15 cellular contexts compared by ENCODE assay signal in the genomic region with DNA sequence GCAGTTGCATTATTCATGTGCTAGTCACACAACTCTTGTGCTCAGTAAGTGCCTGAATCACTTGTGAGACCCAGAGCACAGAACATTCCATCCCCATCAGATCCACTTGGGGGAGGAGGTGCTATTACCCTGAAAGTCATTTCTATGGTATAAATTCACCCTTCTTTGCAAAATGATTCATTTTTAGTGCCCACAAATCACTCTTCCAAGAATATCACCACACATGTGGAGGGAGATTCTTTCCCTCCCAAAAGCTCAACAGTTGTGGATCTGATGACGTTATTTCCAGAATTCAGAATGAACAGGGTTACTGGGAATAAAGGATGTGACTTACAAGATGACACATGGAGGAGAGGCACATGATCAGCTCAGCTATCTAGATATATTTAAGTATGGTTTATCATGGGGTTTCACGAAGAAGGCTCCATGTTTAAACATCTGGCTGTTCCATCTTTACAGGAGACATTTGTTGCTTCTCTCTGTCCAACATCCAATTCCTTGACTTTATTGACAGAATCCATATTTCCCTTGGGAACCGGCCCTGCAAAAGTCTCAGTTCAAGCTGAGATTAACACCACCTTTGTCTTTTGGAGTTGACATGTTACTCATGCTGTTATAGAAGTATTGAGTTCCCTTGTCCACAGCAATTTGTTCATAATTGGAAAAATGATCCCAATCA.
DNase-seq lines count a peak whose midpoint lies in the region; ATAC-seq and TF ChIP-seq lines count a peak whose summit lies in the region.
"Had no signal": no experiment of that assay in that cellular context is flagged by ENCODE, and none has a peak within 500 bp of the region (broad histone marks: within the 10 kb centered on the region; RNA-seq: fewer than 3 reads in every experiment).

No MANE protein-coding gene starts in this region.

- H3K4me3 ChIP-seq in epithelial cell of esophagus (ENCODE audit: low read length) (no peak overlapping the region), skeletal muscle satellite cell (ENCODE audit: low read length) (no peak overlapping the region), esophagus squamous epithelium (no peak overlapping the region)
- H3K4me3 ChIP-seq: psoas muscle, tibial artery had no signal

- TF ChIP-seq CTCF in epithelial cell of esophagus (IDR thresholded peaks at IDR 0.05; ENCODE audit: insufficient read depth, low read depth, low read length, missing control alignments) (no peak), esophagus squamous epithelium (IDR thresholded peaks at IDR 0.05) (no peak)

- H3K9me3 ChIP-seq in skeletal muscle satellite cell (replicated peaks; ENCODE audit: low read length), result no peaks in the 10 kb centered on the region
- H3K9me3 ChIP-seq in esophagus squamous epithelium, result no peaks in the 10 kb centered on the region
- H3K9me3 ChIP-seq: psoas muscle, tibial artery had no signal

- no peak overlapping the region for H3K27ac ChIP-seq in esophagus squamous epithelium
- H3K27ac ChIP-seq: C4-2B, psoas muscle, tibial artery had no signal

- no peaks in the 10 kb centered on the region for H3K27me3 ChIP-seq in skeletal muscle satellite cell (ENCODE audit: control insufficient read depth, insufficient read depth, low read length)
- H3K27me3 ChIP-seq in esophagus squamous epithelium, result peaks cover 0 to 3% (median 0%) of the 10 kb centered on the region in 4 donors

- H3K9ac ChIP-seq in skeletal muscle satellite cell (ENCODE audit: low read depth, low read length), result peak overlapping the region; percentile 75

- peak overlapping the region; percentile 77 for H3K4me2 ChIP-seq in skeletal muscle satellite cell (ENCODE audit: low read length)

- H3K9me3 Mint-ChIP-seq in activated T-cell treated with anti-CD3 and anti-CD28 coated beads, Interleukin-2, amount 50 U/mL, for 72 hours, result peaks cover 1 to 2% of the 10 kb centered on the region in 2 donors
- H3K9me3 Mint-ChIP-seq: central memory CD8-positive, alpha-beta T cell; memory B cell had no signal

- H3K27ac Mint-ChIP-seq in activated T-cell treated with anti-CD3 and anti-CD28 coated beads, Interleukin-2, amount 50 U/mL, for 72 hours, result peak overlapping the region; percentile 80
- H3K27ac Mint-ChIP-seq: memory B cell had no signal

- intact Hi-C loops in Right ventricle myocardium superior (cut with DNase I) (no loop called here), esophagus squamous epithelium (cut with DNase I) (no loop called here)

- ATAC-seq in activated T-cell treated with anti-CD3 and anti-CD28 coated beads, Interleukin-2, amount 50 U/mL, for 72 hours (replicated peaks in 1 of 2), result peak; percentile 88 to 92
- ATAC-seq in Right ventricle myocardium superior (ENCODE audit: poor library complexity), result no peak
- no peak for ATAC-seq in HG02973 (IDR thresholded peaks at IDR 0.05; ENCODE audit: unreplicated experiment)
- ATAC-seq: psoas muscle had no signal

- WGBS in esophagus squamous epithelium, 2 donors, result 64 to 68% methylated on average over 3 of the region's 3 CpGs

- H3K4me3 Mint-ChIP-seq in activated T-cell treated with anti-CD3 and anti-CD28 coated beads, Interleukin-2, amount 50 U/mL, for 72 hours, result peak overlapping the region in 1 of 2 donors; percentile 70
- H3K4me3 Mint-ChIP-seq: central memory CD8-positive, alpha-beta T cell; memory B cell had no signal

- peaks cover 15% of the 10 kb centered on the region for H3K27me3 Mint-ChIP-seq in activated T-cell treated with anti-CD3 and anti-CD28 coated beads, Interleukin-2, amount 50 U/mL, for 72 hours (ENCODE audit: low read depth)

- peaks cover 52% of the 10 kb centered on the region for H3K4me1 Mint-ChIP-seq in activated T-cell treated with anti-CD3 and anti-CD28 coated beads, Interleukin-2, amount 50 U/mL, for 72 hours (ENCODE audit: low read depth)
- H3K4me1 Mint-ChIP-seq: central memory CD8-positive, alpha-beta T cell; memory B cell had no signal

- peaks cover 0 to 5% of the 10 kb centered on the region in 2 donors for H3K36me3 Mint-ChIP-seq in activated T-cell treated with anti-CD3 and anti-CD28 coated beads, Interleukin-2, amount 50 U/mL, for 72 hours (ENCODE audit: insufficient read depth in 2 of 2)
- H3K36me3 Mint-ChIP-seq: memory B cell had no signal

- peak; percentile 31 to 41 for DNase-seq in activated T-cell treated with anti-CD3 and anti-CD28 coated beads, Interleukin-2, amount 50 U/mL, for 72 hours
- DNase-seq in activated T-cell treated with anti-CD3 and anti-CD28 coated beads, Interleukin-2, amount 50 U/mL, for 1 hour, result no peak
- peak; percentile 66 for DNase-seq in RPMI7951 (ENCODE audit: low read depth)
- peak; percentile 21 for DNase-seq in epithelial cell of esophagus (ENCODE audit: low read depth)
- no peak for DNase-seq in Right ventricle myocardium superior
- DNase-seq in esophagus squamous epithelium (lab: John Stamatoyannopoulos, UW), result no peak
- DNase-seq: NCI-H1417, NCI-H774, psoas muscle, tibial artery had no signal

- H3K4me1 ChIP-seq in skeletal muscle satellite cell (ENCODE audit: control insufficient read depth, insufficient read depth, low read length) (peaks cover 36% of the 10 kb centered on the region), esophagus squamous epithelium (no peaks in the 10 kb centered on the region)
- H3K4me1 ChIP-seq: psoas muscle, tibial artery had no signal

- TF ChIP-seq POLR2A in esophagus squamous epithelium (IDR thresholded peaks at IDR 0.05), result no peak

- no peaks in the 10 kb centered on the region for H3K36me3 ChIP-seq in skeletal muscle satellite cell (ENCODE audit: insufficient read depth, low read length)
- H3K36me3 ChIP-seq in esophagus squamous epithelium, result no peaks in the 10 kb centered on the region
- H3K36me3 ChIP-seq: tibial artery had no signal

Comparison
In these comparisons a context has a peak if more than half of its experiments do, and no peak if none do; other contexts are left out.
1. DNase-seq: peak in activated T-cell treated with anti-CD3 and anti-CD28 coated beads, Interleukin-2, amount 50 U/mL, for 72 hours (2 of 2), RPMI7951 (single experiment) and epithelial cell of esophagus (single experiment); none in activated T-cell treated with anti-CD3 and anti-CD28 coated beads, Interleukin-2, amount 50 U/mL, for 1 hour (single experiment), Right ventricle myocardium superior (single experiment) and esophagus squamous epithelium (single experiment).
2. ATAC-seq: peak in activated T-cell treated with anti-CD3 and anti-CD28 coated beads, Interleukin-2, amount 50 U/mL, for 72 hours (2 of 2); none in Right ventricle myocardium superior (single experiment) and HG02973 (single experiment).